1 cellular context compared by ENCODE assay signal in genomic region chr7:150380463-150380862, GRCh38.
TF ChIP-seq lines count a peak whose summit lies in the region.

No MANE protein-coding gene starts in this region.

TF ChIP-seq in HCT116, 20 proteins besides CTCF, POLR2A, EP300 and RAD21 (continued from another document):
- TF ChIP-seq, protein P1, sequence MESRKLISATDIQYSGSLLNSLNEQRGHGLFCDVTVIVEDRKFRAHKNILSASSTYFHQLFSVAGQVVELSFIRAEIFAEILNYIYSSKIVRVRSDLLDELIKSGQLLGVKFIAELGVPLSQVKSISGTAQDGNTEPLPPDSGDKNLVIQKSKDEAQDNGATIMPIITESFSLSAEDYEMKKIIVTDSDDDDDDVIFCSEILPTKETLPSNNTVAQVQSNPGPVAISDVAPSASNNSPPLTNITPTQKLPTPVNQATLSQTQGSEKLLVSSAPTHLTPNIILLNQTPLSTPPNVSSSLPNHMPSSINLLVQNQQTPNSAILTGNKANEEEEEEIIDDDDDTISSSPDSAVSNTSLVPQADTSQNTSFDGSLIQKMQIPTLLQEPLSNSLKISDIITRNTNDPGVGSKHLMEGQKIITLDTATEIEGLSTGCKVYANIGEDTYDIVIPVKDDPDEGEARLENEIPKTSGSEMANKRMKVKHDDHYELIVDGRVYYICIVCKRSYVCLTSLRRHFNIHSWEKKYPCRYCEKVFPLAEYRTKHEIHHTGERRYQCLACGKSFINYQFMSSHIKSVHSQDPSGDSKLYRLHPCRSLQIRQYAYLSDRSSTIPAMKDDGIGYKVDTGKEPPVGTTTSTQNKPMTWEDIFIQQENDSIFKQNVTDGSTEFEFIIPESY (IDR thresholded peaks at IDR 0.05; ENCODE audit: extremely low read depth, insufficient replicate concordance, low read length) = no peak
- TF ChIP-seq EGR1 (IDR thresholded peaks at IDR 0.05; ENCODE audit: low read depth) = no peak
